In genomic region chr14:92678766-92679165, GRCh38 we compare ENCODE assay signal across 13 cellular contexts.
"Had no signal": no experiment of that assay in that cellular context is flagged by ENCODE, and none has a peak within 500 bp of the region (broad histone marks: within the 10 kb centered on the region; RNA-seq: fewer than 3 reads in every experiment).

No MANE protein-coding gene starts in this region.

- H3K27me3 Mint-ChIP-seq: activated CD4-positive, alpha-beta memory T cell treated with anti-CD3 and anti-CD28 coated beads, Interleukin-2, amount 10 ng/mL, durations not matched to agents 7 days and 5 days had no signal

- H3K4me3 ChIP-seq: breast epithelium, left lung, neural progenitor cell, skin epidermis, upper lobe of left lung had no signal

- DNase-seq: activated CD4-positive, alpha-beta memory T cell treated with anti-CD3 and anti-CD28 coated beads, Interleukin-2, amount 10 ng/mL, durations not matched to agents 7 days and 5 days; activated CD4-positive, CD25-positive, alpha-beta regulatory T cell treated with anti-CD3 and anti-CD28 coated beads, Interleukin-2, amount 50 U/mL, for 72 hours; activated naive CD4-positive, alpha-beta T cell treated with anti-CD3 and anti-CD28 coated beads, Interleukin-2, amount 50 U/mL, for 16 hours; anterior cingulate cortex; foreskin keratinocyte; mesenchymal stem cell; SIG-M5 had no signal

- H3K4me3 Mint-ChIP-seq: activated CD4-positive, alpha-beta memory T cell treated with anti-CD3 and anti-CD28 coated beads, Interleukin-2, amount 10 ng/mL, durations not matched to agents 7 days and 5 days; neural progenitor cell had no signal

- H3K9me3 Mint-ChIP-seq: activated CD4-positive, alpha-beta memory T cell treated with anti-CD3 and anti-CD28 coated beads, Interleukin-2, amount 10 ng/mL, durations not matched to agents 7 days and 5 days; neural progenitor cell had no signal

- H3K27ac ChIP-seq: breast epithelium, foreskin keratinocyte, left lung, neural progenitor cell, skin epidermis had no signal

- ATAC-seq: foreskin keratinocyte, left lung had no signal

- H3K36me3 ChIP-seq: breast epithelium, neural progenitor cell had no signal

- FAIRE-seq: islet of Langerhans had no signal

- H3K4me1 ChIP-seq: breast epithelium, neural progenitor cell had no signal

- H3K9me3 ChIP-seq: breast epithelium, left lung, upper lobe of left lung had no signal

- H3K27ac Mint-ChIP-seq: activated CD4-positive, alpha-beta memory T cell treated with anti-CD3 and anti-CD28 coated beads, Interleukin-2, amount 10 ng/mL, durations not matched to agents 7 days and 5 days; neural progenitor cell had no signal

- H3K9ac ChIP-seq: neural progenitor cell had no signal
